Comparison of ENCODE assay signal across 29 cellular contexts in genomic region chr15:87778358-87778757, GRCh38.
"Had no signal": no experiment of that assay in that cellular context is flagged by ENCODE, and none has a peak within 500 bp of the region (broad histone marks: within the 10 kb centered on the region; RNA-seq: fewer than 3 reads in every experiment).

No MANE protein-coding gene starts in this region.

- H3K27me3 ChIP-seq: heart right ventricle, hepatocyte, left lung, pancreas, testis, thyroid gland, transverse colon, upper lobe of right lung had no signal

- H3K4me1 ChIP-seq: left lung, lower lobe of right lung, pancreas, prostate gland, stomach, testis, thyroid gland, transverse colon, upper lobe of right lung had no signal

- H2AFZ ChIP-seq: hepatocyte had no signal

- H3K36me3 Mint-ChIP-seq: immature natural killer cell; mesothelial cell of epicardium; naive B cell; natural killer cell; stimulated activated naive B cell treated with anti-CD40 and anti-IgM and Interleukin-4, amounts not matched to agents 10 μg/mL and 1 μg/mL and 100 μg/mL, for 72 hours had no signal

- H3K79me2 ChIP-seq: hepatocyte had no signal

- H3K27me3 Mint-ChIP-seq: stimulated activated naive B cell treated with anti-CD40 and anti-IgM and Interleukin-4, amounts not matched to agents 10 μg/mL and 1 μg/mL and 100 μg/mL, for 72 hours had no signal

- H3K36me3 ChIP-seq: heart right ventricle, left lung, lower lobe of right lung, pancreas, prostate gland, stomach, thyroid gland, transverse colon, upper lobe of right lung had no signal

- H3K4me3 ChIP-seq: heart right ventricle, hepatocyte, left lung, lower lobe of right lung, pancreas, prostate gland, skin epidermis, stomach, testis, thyroid gland, transverse colon, upper lobe of right lung had no signal

- H3K4me1 Mint-ChIP-seq: immature natural killer cell; mesothelial cell of epicardium; naive B cell; natural killer cell; stimulated activated naive B cell treated with anti-CD40 and anti-IgM and Interleukin-4, amounts not matched to agents 10 μg/mL and 1 μg/mL and 100 μg/mL, for 72 hours had no signal

- H3K27ac ChIP-seq: heart right ventricle, hepatocyte, left lung, lower lobe of right lung, pancreas, prostate gland, skin epidermis, stomach, testis, thyroid gland, transverse colon, upper lobe of right lung had no signal

- H3K4me2 ChIP-seq: hepatocyte had no signal

- H3K4me3 Mint-ChIP-seq: immature natural killer cell; mesothelial cell of epicardium; natural killer cell; stimulated activated naive B cell treated with anti-CD40 and anti-IgM and Interleukin-4, amounts not matched to agents 10 μg/mL and 1 μg/mL and 100 μg/mL, for 72 hours had no signal

- ATAC-seq: heart right ventricle; left colon; left lung; lower lobe of right lung; natural killer cell; pancreas; right cardiac atrium; stimulated activated naive B cell treated with anti-CD40 and anti-IgM and Interleukin-4, amounts not matched to agents 10 μg/mL and 1 μg/mL and 100 μg/mL, for 72 hours; stimulated activated naive CD8-positive, alpha-beta T cell treated with anti-CD3 and anti-CD28 coated beads, Interleukin-15, Interleukin-2, amounts not matched to agents 100 U/mL and 50 U/mL, for 24 hours; upper lobe of right lung had no signal

- H3K27ac Mint-ChIP-seq: immature natural killer cell; mesothelial cell of epicardium; naive B cell; natural killer cell; stimulated activated naive B cell treated with anti-CD40 and anti-IgM and Interleukin-4, amounts not matched to agents 10 μg/mL and 1 μg/mL and 100 μg/mL, for 72 hours had no signal

- DNase-seq: heart right ventricle; immature natural killer cell; kidney; left colon; left lung; lower lobe of right lung; mesendoderm; naive B cell; natural killer cell; nucleus accumbens; pancreas; posterior cingulate gyrus; retina; right cardiac atrium; stimulated activated CD4-positive, alpha-beta T cell treated with anti-CD3 and anti-CD28 coated beads, Interleukin-12 subunit alpha, Interleukin-12 subunit beta, amount 100 ng/mL, for 4 hours; stimulated activated CD4-positive, alpha-beta T cell treated with anti-CD3 and anti-CD28 coated beads, Interleukin-15, amount 100 ng/mL, for 24 hours; stimulated activated CD4-positive, alpha-beta T cell treated with anti-CD3 and anti-CD28 coated beads, Interleukin-2, amount 100 ng/mL, for 24 hours; stimulated activated CD4-positive, alpha-beta T cell treated with anti-CD3 and anti-CD28 coated beads, Interleukin-4, amount 100 ng/mL, for 1 hour; stimulated activated naive B cell treated with anti-CD40 and anti-IgM and Interleukin-4, amounts not matched to agents 10 μg/mL and 1 μg/mL and 100 μg/mL, for 72 hours; stimulated activated naive CD8-positive, alpha-beta T cell treated with anti-CD3 and anti-CD28 coated beads, Interleukin-15, Interleukin-2, amounts not matched to agents 100 U/mL and 50 U/mL, for 24 hours; stomach; testis; thyroid gland; transverse colon; upper lobe of right lung had no signal

- H3K9me3 Mint-ChIP-seq: mesothelial cell of epicardium had no signal

- H3K9me3 ChIP-seq: heart right ventricle, left lung, lower lobe of right lung, pancreas, prostate gland, stomach, testis, thyroid gland, transverse colon, upper lobe of right lung had no signal
